ENCODE assay signal across 8 cellular contexts in genomic region chr14:76919431-76919810, GRCh38.
A peak's percentile ranks its signal among the peaks of the same experiment; 100 is the strongest.
DNase-seq lines count a peak whose midpoint lies in the region; TF ChIP-seq lines count a peak whose summit lies in the region.

No MANE protein-coding gene starts in this region.

- peak overlapping the region; percentile 10 for H3K4me3 ChIP-seq in smooth muscle cell

- peak overlapping the region; percentile 96 for H3K9ac ChIP-seq in smooth muscle cell (ENCODE audit: low read depth)

- H3K4me3 Mint-ChIP-seq in HFFc6, result peak overlapping the region; percentile 79
- H3K4me3 Mint-ChIP-seq in immature natural killer cell, result peak overlapping the region; percentile 35 to 60 (median 46)

- H3K27ac ChIP-seq in adipose tissue (ENCODE audit: low read depth, low read length), result peak overlapping the region; percentile 73
- H3K27ac ChIP-seq in smooth muscle cell (ENCODE audit: low read depth), result peak overlapping the region; percentile 100

- DNase-seq in HFFc6 (no peak), immature natural killer cell (no peak), smooth muscle cell (lab: John Stamatoyannopoulos, UW; ENCODE audit: unreplicated experiment) (no peak), T-helper 9 cell (no peak), anterior cingulate cortex (lab: John Stamatoyannopoulos, UW) (no peak), retina (no peak)
- DNase-seq in activated CD8-positive, alpha-beta memory T cell treated with anti-CD3 and anti-CD28 coated beads, Interleukin-2, amount 50 U/mL, for 4 hours, result no peak

- peaks cover 52% of the 10 kb centered on the region for H3F3A ChIP-seq in smooth muscle cell (ENCODE audit: low read depth)

- H3K27me3 ChIP-seq in smooth muscle cell (ENCODE audit: low read depth), result no peaks in the 10 kb centered on the region

- no peaks in the 10 kb centered on the region for H3K9me3 ChIP-seq in smooth muscle cell (replicated peaks; ENCODE audit: low read depth)

- H3K36me3 Mint-ChIP-seq in HFFc6 (ENCODE audit: low read depth), result no peaks in the 10 kb centered on the region
- no peaks in the 10 kb centered on the region for H3K36me3 Mint-ChIP-seq in immature natural killer cell

- no peaks in the 10 kb centered on the region for H3K9me3 Mint-ChIP-seq in HFFc6
- H3K9me3 Mint-ChIP-seq in immature natural killer cell, result no peaks in the 10 kb centered on the region

- no peaks in the 10 kb centered on the region for H3K79me2 ChIP-seq in smooth muscle cell (ENCODE audit: low read depth)

- no peak overlapping the region for H2AFZ ChIP-seq in smooth muscle cell (ENCODE audit: low read depth)

- H3K4me1 ChIP-seq in smooth muscle cell (ENCODE audit: low read depth), result peaks cover 56% of the 10 kb centered on the region

- 17 to 26% (median 24%) methylated on average over 6 of the region's 6 CpGs for WGBS in adipose tissue, 3 donors
- WGBS in smooth muscle cell (ENCODE audit: low lambda C conversion rate), result 15% methylated on average over 6 of the region's 6 CpGs

- H3K4me1 Mint-ChIP-seq in HFFc6 (ENCODE audit: low read depth) (peaks cover 69% of the 10 kb centered on the region), immature natural killer cell (peaks cover 26 to 32% of the 10 kb centered on the region in 2 donors)

- no peaks in the 10 kb centered on the region for H4K20me1 ChIP-seq in smooth muscle cell (ENCODE audit: low read depth)

- H3K27ac Mint-ChIP-seq in HFFc6 (peak overlapping the region; percentile 99), immature natural killer cell (peak overlapping the region in 3 of 6 donors; percentile 10 to 40 (median 31))

- TF ChIP-seq CTCF in HFFc6 (IDR thresholded peaks at IDR 0.05) (no peak), smooth muscle cell (IDR thresholded peaks at IDR 0.05; ENCODE audit: borderline replicate concordance, insufficient read depth, poor library complexity, severe bottlenecking) (no peak)

- H3K4me2 ChIP-seq in smooth muscle cell, result peak overlapping the region; percentile 77

- no peaks in the 10 kb centered on the region for H3K36me3 ChIP-seq in smooth muscle cell (ENCODE audit: low read depth)

- H3K27me3 Mint-ChIP-seq in HFFc6 (ENCODE audit: insufficient read depth) (peaks cover 2% of the 10 kb centered on the region), immature natural killer cell (ENCODE audit: low read depth in 3 of 3) (peaks cover 0 to 8% (median 2%) of the 10 kb centered on the region in 3 donors)
